18 cellular contexts compared by ENCODE assay signal in genomic region chr17:47884905-47885735, GRCh38. TPM values are rescaled to one million over a fixed set of nuclear protein-coding genes. Genes with fewer than 3 reads are reported as not detected.
A peak's percentile ranks its signal among the peaks of the same experiment; 100 is the strongest.
DNase-seq lines count a peak whose midpoint lies in the region; FAIRE-seq and TF ChIP-seq lines count a peak whose summit lies in the region.
"Had no signal": no experiment of that assay in that cellular context is flagged by ENCODE, and none has a peak within 500 bp of the region (broad histone marks: within the 10 kb centered on the region; RNA-seq: fewer than 3 reads in every experiment).

No MANE protein-coding gene starts in this region.

- H3K79me1 ChIP-seq in H1 (ENCODE audit: low read depth, low read length) (no peaks in the 10 kb centered on the region), trophoblast cell (ENCODE audit: low read length) (peaks cover 24% of the 10 kb centered on the region)

- H3K23me2 ChIP-seq in H1 (ENCODE audit: low read depth, low read length): no peaks in the 10 kb centered on the region

- no peak overlapping the region for H3K4me3 ChIP-seq in Jurkat, Clone E6-1 (ENCODE audit: low read length)
- H3K4me3 ChIP-seq in H1 (ENCODE audit: extremely low read depth in 1 of 4, insufficient read depth in 2 of 4, low read depth in 3 of 4, low read length in 4 of 4): no peak overlapping the region
- no peak overlapping the region for H3K4me3 ChIP-seq in trophoblast cell (ENCODE audit: low read depth, low read length)
- no peak overlapping the region for H3K4me3 ChIP-seq in foreskin fibroblast (ENCODE audit: low read depth in 1 of 2, low read length in 2 of 2)
- H3K4me3 ChIP-seq: gastroesophageal sphincter, uterus had no signal

- H3K4me1 ChIP-seq in H1 (replicated peaks in 1 of 4; ENCODE audit: control insufficient read depth in 3 of 4, insufficient read depth in 4 of 4, low read length in 3 of 4): peaks cover 0 to 13% (median 8%) of the 10 kb centered on the region in 4 experiments; a peak in 6 of 7 replicates
- H3K4me1 ChIP-seq in trophoblast cell (ENCODE audit: control insufficient read depth in 1 of 2, insufficient read depth in 2 of 2, low read length in 2 of 2): peaks cover 26 to 27% of the 10 kb centered on the region in 2 experiments
- H3K4me1 ChIP-seq: uterus had no signal

- H3K27me3 ChIP-seq in H1 (replicated peaks in 1 of 4; ENCODE audit: control insufficient read depth in 3 of 4, extremely low read depth in 1 of 4, insufficient read depth in 3 of 4, low read length in 3 of 4): no peaks in the 10 kb centered on the region
- H3K27me3 ChIP-seq in trophoblast cell (ENCODE audit: insufficient read depth, low read length): no peaks in the 10 kb centered on the region
- H3K27me3 ChIP-seq: uterus had no signal

- TF ChIP-seq POLR2A in H1 (IDR thresholded peaks at IDR 0.05; ENCODE audit: control extremely low read depth in 1 of 2, low read depth in 2 of 2, low read length in 2 of 2): no peak

- H3K27ac ChIP-seq in H1 (ENCODE audit: low read depth, low read length) (no peak overlapping the region), trophoblast cell (ENCODE audit: low read depth, low read length) (peak overlapping the region; percentile 69)
- H3K27ac ChIP-seq: gastroesophageal sphincter had no signal

- H3K14ac ChIP-seq in H1 (ENCODE audit: insufficient read length): no peak overlapping the region
- peak overlapping the region; percentile 79 for H3K14ac ChIP-seq in trophoblast cell (ENCODE audit: low read length)

- H3K36me3 Mint-ChIP-seq in progenitor cell of endocrine pancreas (ENCODE audit: insufficient read depth): no peaks in the 10 kb centered on the region
- H3K36me3 Mint-ChIP-seq: activated CD4-positive, alpha-beta memory T cell treated with anti-CD3 and anti-CD28 coated beads for 36 hours; memory B cell had no signal

- H2AFZ ChIP-seq in H1 (ENCODE audit: low read length): peak overlapping the region; percentile 72; the same call in 1 of the 2 replicates
- peak overlapping the region; percentile 23 for H2AFZ ChIP-seq in trophoblast cell (ENCODE audit: insufficient read depth, low read length, poor library complexity)

- peak; percentile 20 for DNase-seq in activated gamma-delta T cell treated with Interleukin-2 at 50 U/mL for 16 hours
- DNase-seq in activated gamma-delta T cell (lab: John Stamatoyannopoulos, UW): no peak
- DNase-seq in Jurkat, Clone E6-1 (ENCODE audit: low read depth, low spot score): peak; percentile 44
- peak in 1 of 2 experiments; percentile 54 for DNase-seq in H1 (ENCODE audit: low read depth in 1 of 2, low spot score in 2 of 2)
- no peak for DNase-seq in trophoblast cell
- no peak for DNase-seq in HCEC 1CT
- no peak for DNase-seq in progenitor cell of endocrine pancreas (ENCODE audit: low spot score, unreplicated experiment)
- DNase-seq in foreskin fibroblast: no peak
- DNase-seq: activated CD4-positive, alpha-beta memory T cell treated with anti-CD3 and anti-CD28 coated beads for 36 hours; amniotic stem cell; HFFc6; NCI-H1092 treated with DMSO at 0.1 percent for 48 hours; uterus had no signal

- no peaks in the 10 kb centered on the region for H3K36me3 ChIP-seq in H1 (ENCODE audit: control insufficient read depth in 2 of 4, insufficient read depth in 4 of 4, low read length in 3 of 4)
- H3K36me3 ChIP-seq in trophoblast cell (ENCODE audit: control insufficient read depth in 1 of 2, insufficient read depth in 2 of 2, low read length in 2 of 2): no peaks in the 10 kb centered on the region
- H3K36me3 ChIP-seq: gastroesophageal sphincter, uterus had no signal

- no peak for FAIRE-seq in H1 (lab: Jason Lieb, UNC)
- FAIRE-seq: G401.6 had no signal

- 0 out of 2 replicates have a peak overlapping the region, but pooled peaks have one; percentile 61 for H2BK20ac ChIP-seq in H1 (ENCODE audit: low read length)

- H2BK5ac ChIP-seq in H1 (ENCODE audit: low read depth, low read length) (peak overlapping the region; percentile 35; the same call in 1 of the 2 replicates), trophoblast cell (ENCODE audit: low read depth, low read length, poor library complexity) (peak overlapping the region; percentile 67)

- CTCF ChIA-PET in H1 (lab: Charles Lee; ENCODE audit: partially characterized antibody): interaction anchor here (0.6 to 18.8 kb wide), 19 partner anchors 8 to 274 kb away, joined by 3 to 1206 read pairs (median 4); partner anchors contain the start of genes CDK5RAP3, SCRN2, SP2 and SP6

- POLR2A ChIA-PET in H1 (lab: Charles Lee; ENCODE audit: partially characterized antibody): interaction anchor here (0.8 to 3.0 kb wide), 15 partner anchors 10 to 163 kb away, joined by 3 to 17 read pairs (median 5); partner anchors contain the start of genes NFE2L1, SCRN2, SP2 and SP6

- H3K4ac ChIP-seq in H1 (replicated peaks; ENCODE audit: insufficient read length, low read depth, low read length) (peak overlapping the region; percentile 39), trophoblast cell (ENCODE audit: low read depth, low read length) (peak overlapping the region; percentile 30)

- H3K23ac ChIP-seq in H1 (ENCODE audit: insufficient read length) (no peak overlapping the region), trophoblast cell (ENCODE audit: low read length) (no peak overlapping the region)

- WGBS in H1 (ENCODE audit: extremely low coverage in 1 of 2, insufficient coverage in 1 of 2, insufficient read length in 1 of 2, insufficient replicate concordance in 2 of 2, low coverage in 1 of 2, low lambda C conversion rate in 2 of 2, missing lambda C conversion rate in 1 of 2), 2 experiments: 63% methylated on average over 9 of the region's 11 CpGs; no CpG with 5 or more reads in 1 of the 2 experiments
- no CpG with 5 or more reads among the region's 11 CpGs for WGBS in trophoblast cell (ENCODE audit: extremely low coverage, insufficient coverage, insufficient read length)

- no peak overlapping the region for H3K27ac Mint-ChIP-seq in progenitor cell of endocrine pancreas
- H3K27ac Mint-ChIP-seq: activated CD4-positive, alpha-beta memory T cell treated with anti-CD3 and anti-CD28 coated beads for 36 hours; HFFc6; memory B cell had no signal

- no peak for TF ChIP-seq RAD21 in H1 (IDR thresholded peaks at IDR 0.05 in 1 of 2, conservative IDR thresholded peaks at IDR 0.05 in 1 of 2; ENCODE audit: low read depth in 2 of 2, low read length in 2 of 2)

- no peak overlapping the region for H4K5ac ChIP-seq in H1 (ENCODE audit: insufficient read length, low read depth, low read length)

- H3K4me1 Mint-ChIP-seq in progenitor cell of endocrine pancreas (ENCODE audit: low read depth): peaks cover 7% of the 10 kb centered on the region
- H3K4me1 Mint-ChIP-seq: memory B cell had no signal

- peak overlapping the region; percentile 75; the same call in 1 of the 2 replicates for H2BK12ac ChIP-seq in H1 (ENCODE audit: low read depth, low read length)
- H2BK12ac ChIP-seq in trophoblast cell (ENCODE audit: low read length): peak overlapping the region; percentile 61

- H2BK120ac ChIP-seq in H1 (replicated peaks; ENCODE audit: low read depth, low read length) (no peak overlapping the region), trophoblast cell (ENCODE audit: insufficient read depth, low read length, poor library complexity) (peak overlapping the region; percentile 95)

- H3K4me2 ChIP-seq in H1 (ENCODE audit: insufficient read depth in 1 of 2, low read depth in 2 of 2, low read length in 2 of 2): peak overlapping the region; percentile 17 to 32; a peak in 2 of 4 replicates
- H3K4me2 ChIP-seq in trophoblast cell (ENCODE audit: low read length): no peak overlapping the region

- H2BK15ac ChIP-seq in H1 (ENCODE audit: low read length): peak overlapping the region; percentile 95; the same call in 1 of the 2 replicates

- peak overlapping the region; percentile 48 for H3K18ac ChIP-seq in H1 (ENCODE audit: extremely low read depth, low read length)
- H3K18ac ChIP-seq in trophoblast cell (ENCODE audit: low read length): peak overlapping the region; percentile 82

- H4K20me1 ChIP-seq in H1 (replicated peaks in 1 of 2; ENCODE audit: control insufficient read depth in 1 of 2, insufficient read depth in 2 of 2, low read length in 2 of 2): no peaks in the 10 kb centered on the region

- no peaks in the 10 kb centered on the region for H3K79me2 ChIP-seq in H1 (ENCODE audit: control insufficient read depth in 1 of 2, insufficient read depth in 2 of 2, low read length in 2 of 2)
- H3K79me2 ChIP-seq in trophoblast cell (ENCODE audit: control insufficient read depth, insufficient read depth, low read length, poor library complexity): peaks cover 7% of the 10 kb centered on the region

- H4K91ac ChIP-seq in H1 (replicated peaks; ENCODE audit: insufficient read length, low read length): no peak overlapping the region
- peak overlapping the region; percentile 86 for H4K91ac ChIP-seq in trophoblast cell (ENCODE audit: low read depth, low read length)

- peak overlapping the region; percentile 4; the same call in 1 of the 2 replicates for H4K8ac ChIP-seq in H1 (ENCODE audit: extremely low read depth, insufficient read depth, low read length)
- peak overlapping the region; percentile 72 for H4K8ac ChIP-seq in trophoblast cell (ENCODE audit: low read depth, low read length)

- H3K27me3 Mint-ChIP-seq in progenitor cell of endocrine pancreas: peaks cover 4% of the 10 kb centered on the region

- H3K9me3 Mint-ChIP-seq in progenitor cell of endocrine pancreas (ENCODE audit: low read depth): no peaks in the 10 kb centered on the region
- H3K9me3 Mint-ChIP-seq: activated CD4-positive, alpha-beta memory T cell treated with anti-CD3 and anti-CD28 coated beads for 36 hours; HFFc6; memory B cell had no signal

- H3K56ac ChIP-seq in H1 (replicated peaks; ENCODE audit: insufficient read length, low read depth, low read length): no peak overlapping the region

- TF ChIP-seq CTCF in H1 (IDR thresholded peaks at IDR 0.05; ENCODE audit: control extremely low read depth in 1 of 3, insufficient read depth in 1 of 3, low read depth in 1 of 3, low read length in 3 of 3) (no peak), progenitor cell of endocrine pancreas (IDR thresholded peaks at IDR 0.05; ENCODE audit: unreplicated experiment) (no peak), foreskin fibroblast (IDR thresholded peaks at IDR 0.05; ENCODE audit: low read depth, low read length) (no peak)

- H3K9me3 ChIP-seq in H1 (ENCODE audit: insufficient read depth in 2 of 2, low read depth in 1 of 2, low read length in 1 of 2) (no peaks in the 10 kb centered on the region), trophoblast cell (ENCODE audit: insufficient read depth, low read depth, low read length) (peaks cover 2% of the 10 kb centered on the region)
- H3K9me3 ChIP-seq: gastroesophageal sphincter, uterus had no signal

- no peak for TF ChIP-seq EP300 in H1 (IDR thresholded peaks at IDR 0.05; ENCODE audit: borderline replicate concordance in 1 of 2, low read depth in 2 of 2, low read length in 2 of 2)

- no peak overlapping the region; the same call in 1 of the 2 replicates for H2AK5ac ChIP-seq in H1 (ENCODE audit: low read depth, low read length)
- peak overlapping the region; percentile 89 for H2AK5ac ChIP-seq in trophoblast cell (ENCODE audit: low read length)

- H3K9ac ChIP-seq in H1 (replicated peaks in 1 of 4; ENCODE audit: extremely low read depth in 1 of 4, low read depth in 3 of 4, low read length in 3 of 4): no peak overlapping the region
- H3K9ac ChIP-seq in trophoblast cell (ENCODE audit: low read length): no peak overlapping the region

- no peak overlapping the region for H3K4me3 Mint-ChIP-seq in progenitor cell of endocrine pancreas (ENCODE audit: low read depth)
- H3K4me3 Mint-ChIP-seq: activated CD4-positive, alpha-beta memory T cell treated with anti-CD3 and anti-CD28 coated beads for 36 hours; HFFc6; memory B cell had no signal

- H4K12ac ChIP-seq in trophoblast cell (ENCODE audit: low read depth, low read length): no peak overlapping the region

RNA-seq across cellular contexts. Expression of gene SP2, which starts 10.9 kb away (rescaled TPM):
- polyA plus RNA-seq in Jurkat, Clone E6-1 (2012; ENCODE audit: insufficient read depth, insufficient read length): 12.6 TPM
- 11.0 and 13.8 TPM in 2 replicates for total RNA-seq in H1 (2021; fragmentation: NEBNext Ultra II Directional; extraction: Animal tissue kit (Norgen Biotek cat#: 25700))
- 5.6 and 9.5 TPM in 2 replicates for polyA plus RNA-seq in H1 (2011; rRNA removed)
- 3.8 TPM for polyA plus RNA-seq in H1 (2011; cell fraction: cytosol; rRNA removed)
- polyA plus RNA-seq in H1 (2011; cell fraction: nucleus; rRNA removed): 9.7 TPM
- polyA plus RNA-seq in H1 (2012, experiment 1 of 2): 12.1 to 18.6 TPM (median 18.1 TPM) in 4 replicates
- 14.7 TPM for polyA plus RNA-seq in H1 (2012, experiment 2 of 2)
- polyA plus RNA-seq in H1 (2013, experiment 1 of 2): 18.4 TPM
- polyA plus RNA-seq in H1 (2013, experiment 2 of 2): 15.6 TPM
- 2.4 and 5.9 TPM in 2 replicates for polyA minus RNA-seq in H1 (2011; rRNA and poly(A)+ RNA removed)
- 3.9 TPM for polyA minus RNA-seq in H1 (2011; cell fraction: cytosol; rRNA and poly(A)+ RNA removed)
- polyA minus RNA-seq in H1 (2011; cell fraction: nucleus; rRNA and poly(A)+ RNA removed): 5.2 TPM
- 30.0 and 30.4 TPM in 2 replicates for polyA plus RNA-seq in trophoblast cell (2013)
- 16.0 and 18.6 TPM in 2 replicates for total RNA-seq in progenitor cell of endocrine pancreas

RNA-seq across cellular contexts. Expression of gene SP6, which starts 34.2 kb away (rescaled TPM):
- polyA plus RNA-seq in Jurkat, Clone E6-1 (2012; ENCODE audit: insufficient read depth, insufficient read length): not detected
- total RNA-seq in H1 (2021; fragmentation: NEBNext Ultra II Directional; extraction: Animal tissue kit (Norgen Biotek cat#: 25700)): 1.5 and 1.6 TPM in 2 replicates
- polyA plus RNA-seq in H1 (2011; rRNA removed): 1.2 and 1.5 TPM in 2 replicates
- 1.3 TPM for polyA plus RNA-seq in H1 (2011; cell fraction: cytosol; rRNA removed)
- 1.8 TPM for polyA plus RNA-seq in H1 (2011; cell fraction: nucleus; rRNA removed)
- 1.0 to 2.1 TPM (median 1.8 TPM) in 4 replicates for polyA plus RNA-seq in H1 (2012, experiment 1 of 2)
- 1.7 TPM for polyA plus RNA-seq in H1 (2012, experiment 2 of 2)
- polyA plus RNA-seq in H1 (2013, experiment 1 of 2): 0.73 TPM
- polyA plus RNA-seq in H1 (2013, experiment 2 of 2): 0.63 TPM
- polyA minus RNA-seq in H1 (2011; rRNA and poly(A)+ RNA removed): 0.78 and 0.82 TPM in 2 replicates
- polyA minus RNA-seq in H1 (2011; cell fraction: cytosol; rRNA and poly(A)+ RNA removed): 1.8 TPM
- polyA minus RNA-seq in H1 (2011; cell fraction: nucleus; rRNA and poly(A)+ RNA removed): 2.8 TPM
- 209 and 234 TPM in 2 replicates for polyA plus RNA-seq in trophoblast cell (2013)
- total RNA-seq in progenitor cell of endocrine pancreas: 0.74 and 1.1 TPM in 2 replicates

RNA-seq across cellular contexts. Expression of gene SCRN2, which starts 44.0 kb away (rescaled TPM):
- polyA plus RNA-seq in Jurkat, Clone E6-1 (2012; ENCODE audit: insufficient read depth, insufficient read length): 50.8 TPM
- 24.4 and 27.4 TPM in 2 replicates for total RNA-seq in H1 (2021; fragmentation: NEBNext Ultra II Directional; extraction: Animal tissue kit (Norgen Biotek cat#: 25700))
- 42.3 and 61.1 TPM in 2 replicates for polyA plus RNA-seq in H1 (2011; rRNA removed)
- polyA plus RNA-seq in H1 (2011; cell fraction: cytosol; rRNA removed): 63.9 TPM
- polyA plus RNA-seq in H1 (2011; cell fraction: nucleus; rRNA removed): 211 TPM
- 28.4 to 49.3 TPM (median 44.9 TPM) in 4 replicates for polyA plus RNA-seq in H1 (2012, experiment 1 of 2)
- 30.7 TPM for polyA plus RNA-seq in H1 (2012, experiment 2 of 2)
- polyA plus RNA-seq in H1 (2013, experiment 1 of 2): 26.1 TPM
- 23.3 TPM for polyA plus RNA-seq in H1 (2013, experiment 2 of 2)
- 16.9 and 22.1 TPM in 2 replicates for polyA minus RNA-seq in H1 (2011; rRNA and poly(A)+ RNA removed)
- polyA minus RNA-seq in H1 (2011; cell fraction: cytosol; rRNA and poly(A)+ RNA removed): 18.7 TPM
- polyA minus RNA-seq in H1 (2011; cell fraction: nucleus; rRNA and poly(A)+ RNA removed): 50.1 TPM
- 19.9 and 20.8 TPM in 2 replicates for polyA plus RNA-seq in trophoblast cell (2013)
- total RNA-seq in progenitor cell of endocrine pancreas: 58.6 and 59.0 TPM in 2 replicates

RNA-seq across cellular contexts. Expression of gene LRRC46, which starts 53.6 kb away (rescaled TPM):
- 3.5 TPM for polyA plus RNA-seq in Jurkat, Clone E6-1 (2012; ENCODE audit: insufficient read depth, insufficient read length)
- 0.36 TPM in 1 of 2 replicates, not detected in the other for total RNA-seq in H1 (2021; fragmentation: NEBNext Ultra II Directional; extraction: Animal tissue kit (Norgen Biotek cat#: 25700))
- polyA plus RNA-seq in H1 (2011; rRNA removed): 0.16 and 0.18 TPM in 2 replicates
- polyA plus RNA-seq in H1 (2011; cell fraction: cytosol; rRNA removed): 0.25 TPM
- 0.07 TPM for polyA plus RNA-seq in H1 (2011; cell fraction: nucleus; rRNA removed)
- polyA plus RNA-seq in H1 (2012, experiment 1 of 2): 0.36 to 0.72 TPM (median 0.59 TPM) in 4 replicates
- polyA plus RNA-seq in H1 (2012, experiment 2 of 2): 0.41 TPM
- 0.30 TPM for polyA plus RNA-seq in H1 (2013, experiment 1 of 2)
- polyA plus RNA-seq in H1 (2013, experiment 2 of 2): 0.26 TPM
- 0.17 and 0.25 TPM in 2 replicates for polyA minus RNA-seq in H1 (2011; rRNA and poly(A)+ RNA removed)
- polyA minus RNA-seq in H1 (2011; cell fraction: cytosol; rRNA and poly(A)+ RNA removed): not detected
- not detected for polyA minus RNA-seq in H1 (2011; cell fraction: nucleus; rRNA and poly(A)+ RNA removed)
- polyA plus RNA-seq in trophoblast cell (2013): 0.29 and 0.42 TPM in 2 replicates
- total RNA-seq in progenitor cell of endocrine pancreas: 1.3 and 1.7 TPM in 2 replicates
- total RNA-seq: cerebellum, skeletal muscle tissue had no signal

RNA-seq across cellular contexts. Expression of gene MRPL10, which starts 53.8 kb away (rescaled TPM):
- polyA plus RNA-seq in Jurkat, Clone E6-1 (2012; ENCODE audit: insufficient read depth, insufficient read length): 32.1 TPM
- total RNA-seq in H1 (2021; fragmentation: NEBNext Ultra II Directional; extraction: Animal tissue kit (Norgen Biotek cat#: 25700)): 83.0 and 85.3 TPM in 2 replicates
- 213 and 214 TPM in 2 replicates for polyA plus RNA-seq in H1 (2011; rRNA removed)
- polyA plus RNA-seq in H1 (2011; cell fraction: cytosol; rRNA removed): 161 TPM
- 129 TPM for polyA plus RNA-seq in H1 (2011; cell fraction: nucleus; rRNA removed)
- polyA plus RNA-seq in H1 (2012, experiment 1 of 2): 74.1 to 133 TPM (median 98.1 TPM) in 4 replicates
- 86.2 TPM for polyA plus RNA-seq in H1 (2012, experiment 2 of 2)
- 70.3 TPM for polyA plus RNA-seq in H1 (2013, experiment 1 of 2)
- 66.8 TPM for polyA plus RNA-seq in H1 (2013, experiment 2 of 2)
- polyA minus RNA-seq in H1 (2011; rRNA and poly(A)+ RNA removed): 125 and 134 TPM in 2 replicates
- 61.9 TPM for polyA minus RNA-seq in H1 (2011; cell fraction: cytosol; rRNA and poly(A)+ RNA removed)
- polyA minus RNA-seq in H1 (2011; cell fraction: nucleus; rRNA and poly(A)+ RNA removed): 71.9 TPM
- polyA plus RNA-seq in trophoblast cell (2013): 43.6 and 46.2 TPM in 2 replicates
- 41.1 and 44.1 TPM in 2 replicates for total RNA-seq in progenitor cell of endocrine pancreas

Comparison
In these comparisons a context has a peak if more than half of its experiments do, and no peak if none do; other contexts are left out.
1. DNase-seq: peak in activated gamma-delta T cell treated with Interleukin-2 at 50 U/mL for 16 hours (single experiment) and Jurkat, Clone E6-1 (single experiment); none in activated gamma-delta T cell (single experiment), trophoblast cell (0 of 2), HCEC 1CT (single experiment), progenitor cell of endocrine pancreas (single experiment) and foreskin fibroblast (0 of 2).